Comparison of ENCODE assay signal across 8 cellular contexts in genomic region chr17:28948342-28948741, GRCh38. TPM values are rescaled to one million over a fixed set of nuclear protein-coding genes. Genes with fewer than 3 reads are reported as not detected.
A peak's percentile ranks its signal among the peaks of the same experiment; 100 is the strongest.
DNase-seq lines count a peak whose midpoint lies in the region; ATAC-seq and TF ChIP-seq lines count a peak whose summit lies in the region.

No MANE protein-coding gene starts in this region.

- H2BK120ac ChIP-seq in mesendoderm (ENCODE audit: low read depth, low read length), result no peak overlapping the region

- H3K79me1 ChIP-seq in mesendoderm (ENCODE audit: low read length), result peaks cover 1% of the 10 kb centered on the region

- intact Hi-C loops in left ventricle myocardium superior (cut with micrococcal nuclease) (no loop called here), body of pancreas (cut with DNase I) (no loop called here), uterus (cut with DNase I; ENCODE audit: low total_unique reads) (no loop called here)

- DNase-seq in cardiac muscle cell (ENCODE audit: low read depth in 1 of 2, low spot score in 1 of 2), result no peak
- no peak for DNase-seq in left ventricle myocardium superior
- no peak for DNase-seq in body of pancreas
- DNase-seq in mesendoderm, result no peak
- no peak for DNase-seq in uterus
- DNase-seq in NOMO-1 (lab: John Stamatoyannopoulos, UW; ENCODE audit: unreplicated experiment in 2 of 2), result no peak
- DNase-seq in middle frontal gyrus (ENCODE audit: extremely low spot score, low spot score), result no peak
- no peak for DNase-seq in G401 (ENCODE audit: low spot score)

- ATAC-seq in left ventricle myocardium superior, result no peak
- ATAC-seq in body of pancreas, result no peak

- H2BK5ac ChIP-seq in mesendoderm (ENCODE audit: low read length), result no peak overlapping the region

- H3K18ac ChIP-seq in mesendoderm (ENCODE audit: low read length), result no peak overlapping the region

- H3K27ac ChIP-seq in cardiac muscle cell, result peak overlapping the region; percentile 90
- peak overlapping the region in 3 of 4 donors; percentile 82 to 99 (median 95) for H3K27ac ChIP-seq in body of pancreas
- peak overlapping the region; percentile 94 for H3K27ac ChIP-seq in mesendoderm (ENCODE audit: low read depth, low read length)
- peak overlapping the region; percentile 92 to 93 for H3K27ac ChIP-seq in uterus

- H4K5ac ChIP-seq in mesendoderm (ENCODE audit: low read length), result no peak overlapping the region

- no peak overlapping the region for H2BK15ac ChIP-seq in mesendoderm (replicated peaks; ENCODE audit: low read depth)

- TF ChIP-seq POLR2A in body of pancreas (IDR thresholded peaks at IDR 0.05) (no peak), uterus (IDR thresholded peaks at IDR 0.05) (no peak)

- no peak for TF ChIP-seq CTCF in cardiac muscle cell (IDR thresholded peaks at IDR 0.05; ENCODE audit: low read depth, low read length)
- no peak for TF ChIP-seq CTCF in body of pancreas (IDR thresholded peaks at IDR 0.05)
- no peak for TF ChIP-seq CTCF in uterus (IDR thresholded peaks at IDR 0.05)

- H2AK5ac ChIP-seq in mesendoderm (ENCODE audit: low read length), result no peak overlapping the region

- peak overlapping the region; percentile 97 for H3K56ac ChIP-seq in mesendoderm (ENCODE audit: low read length)

- H3K9me3 ChIP-seq in cardiac muscle cell (ENCODE audit: low read depth) (no peaks in the 10 kb centered on the region), body of pancreas (no peaks in the 10 kb centered on the region), uterus (no peaks in the 10 kb centered on the region)

- H3K4me3 ChIP-seq in cardiac muscle cell (peak overlapping the region; percentile 90), body of pancreas (no peak overlapping the region), mesendoderm (ENCODE audit: low read length) (peak overlapping the region; percentile 91), uterus (peak overlapping the region; percentile 86 to 92)

- in situ Hi-C loops in G401 (cut with HindIII; ENCODE audit: low sequenced_read_pairs), result no loop called here

- peak overlapping the region; percentile 44 for H3K4me2 ChIP-seq in mesendoderm (ENCODE audit: low read length)

- peak overlapping the region; percentile 96 for H3K9ac ChIP-seq in mesendoderm (ENCODE audit: low read length)

- H3K4ac ChIP-seq in mesendoderm (ENCODE audit: low read depth, low read length), result no peak overlapping the region

- H3K36me3 ChIP-seq in cardiac muscle cell (peaks cover 2% of the 10 kb centered on the region), body of pancreas (replicated peaks in 1 of 2; ENCODE audit: insufficient read depth in 1 of 2, low read depth in 2 of 2) (no peaks in the 10 kb centered on the region), mesendoderm (ENCODE audit: control insufficient read depth, insufficient read depth, low read length) (no peaks in the 10 kb centered on the region), uterus (no peaks in the 10 kb centered on the region)

- H3K23ac ChIP-seq in mesendoderm (ENCODE audit: low read length), result no peak overlapping the region

- H3K4me1 ChIP-seq in cardiac muscle cell (ENCODE audit: low read depth) (peaks cover 12% of the 10 kb centered on the region), body of pancreas (peaks cover 49% of the 10 kb centered on the region), mesendoderm (ENCODE audit: control insufficient read depth, low read depth, low read length) (peaks cover 2% of the 10 kb centered on the region), uterus (peaks cover 0 to 3% of the 10 kb centered on the region in 2 donors)

- 5 to 9% methylated on average over 4 of the region's 4 CpGs for WGBS in body of pancreas, 2 donors
- no CpG with 5 or more reads among the region's 4 CpGs for WGBS in mesendoderm (ENCODE audit: extremely low coverage, insufficient coverage, low lambda C conversion rate)

- H3K27me3 ChIP-seq in cardiac muscle cell (no peaks in the 10 kb centered on the region), body of pancreas (no peaks in the 10 kb centered on the region), mesendoderm (ENCODE audit: insufficient read depth, low read length, poor library complexity) (no peaks in the 10 kb centered on the region), uterus (no peaks in the 10 kb centered on the region)

- no peak overlapping the region for H4K8ac ChIP-seq in mesendoderm (ENCODE audit: low read depth, low read length)

- peaks cover 74% of the 10 kb centered on the region for H3K79me2 ChIP-seq in mesendoderm (ENCODE audit: control insufficient read depth, insufficient read depth, low read length)

RNA-seq across cellular contexts. Expression of gene PHF12, which starts 3.0 kb away (rescaled TPM):
- 45.6 and 46.1 TPM in 2 replicates for total RNA-seq in cardiac muscle cell
- polyA plus RNA-seq in cardiac muscle cell, result 11.6 and 17.9 TPM in 2 replicates
- total RNA-seq in left ventricle myocardium superior, result 20.4 TPM
- 10 to 100 TPM; 22.1 to 56.4 TPM for total RNA-seq in body of pancreas
- 24.4 TPM for polyA plus RNA-seq in mesendoderm (2013, experiment 1 of 2)
- 25.2 TPM for polyA plus RNA-seq in mesendoderm (2013, experiment 2 of 2)
- 10 to 100 TPM; 22.1 to 78.4 (median 55.2) TPM for total RNA-seq in uterus
- total RNA-seq in G401 (2014; rRNA removed; shearing (Covaris generic)), result 26.8 and 48.5 TPM in 2 replicates

RNA-seq across cellular contexts. Expression of gene DHRS13, which starts 45.5 kb away (rescaled TPM):
- total RNA-seq in cardiac muscle cell (40.9 and 44.6 TPM in 2 replicates), left ventricle myocardium superior (3.8 TPM), body of pancreas (1 to 10 TPM; 7.3 to 9.9 TPM), uterus (10 to 100 TPM in 3 of 4 donors, under 1 TPM in 1; 0.26 to 17.4 (median 13.6) TPM)
- polyA plus RNA-seq in cardiac muscle cell, result 28.1 and 35.4 TPM in 2 replicates
- polyA plus RNA-seq in mesendoderm (2013, experiment 1 of 2), result 10.9 TPM
- polyA plus RNA-seq in mesendoderm (2013, experiment 2 of 2), result 11.0 TPM
- total RNA-seq in G401 (2014; rRNA removed; shearing (Covaris generic)), result 24.7 and 30.9 TPM in 2 replicates

RNA-seq across cellular contexts. Expression of gene FLOT2, which starts 50.8 kb away (rescaled TPM):
- total RNA-seq in cardiac muscle cell (102 and 110 TPM in 2 replicates), left ventricle myocardium superior (108 TPM), body of pancreas (10 to 100 TPM; 26.0 to 32.4 TPM), uterus (100 to 1,000 TPM in 1 of 4 donors, 10 to 100 TPM in 3; 31.3 to 117 (median 37.4) TPM)
- 145 and 158 TPM in 2 replicates for polyA plus RNA-seq in cardiac muscle cell
- 48.9 TPM for polyA plus RNA-seq in mesendoderm (2013, experiment 1 of 2)
- 54.5 TPM for polyA plus RNA-seq in mesendoderm (2013, experiment 2 of 2)
- 57.5 and 59.7 TPM in 2 replicates for total RNA-seq in G401 (2014; rRNA removed; shearing (Covaris generic))

RNA-seq across cellular contexts. Expression of gene SEZ6, which starts 57.5 kb away (rescaled TPM):
- total RNA-seq in cardiac muscle cell (0.07 and 0.21 TPM in 2 replicates), left ventricle myocardium superior (not detected), body of pancreas (not detected), uterus (under 1 TPM in 1 of 4 donors, not detected in 3; 0.07 TPM)
- polyA plus RNA-seq in cardiac muscle cell, result 0.91 and 0.95 TPM in 2 replicates
- polyA plus RNA-seq in mesendoderm (2013, experiment 1 of 2), result 0.31 TPM
- 0.36 TPM for polyA plus RNA-seq in mesendoderm (2013, experiment 2 of 2)
- total RNA-seq in G401 (2014; rRNA removed; shearing (Covaris generic)), result not detected in 2 replicates

Comparison
In these comparisons a context has a peak if more than half of its experiments do, and no peak if none do; other contexts are left out.
1. H3K4me3 ChIP-seq: peak in cardiac muscle cell (single experiment), mesendoderm (single experiment) and uterus (2 of 2); none in body of pancreas (0 of 2).
2. Peak in every context shown above with its lines, with median percentiles within 50 percentile points of each other: H3K27ac ChIP-seq.